In genomic region chr6:85126448-85127178, GRCh38 we compare ENCODE assay signal across 8 cellular contexts.
DNase-seq lines count a peak whose midpoint lies in the region; ATAC-seq lines count a peak whose summit lies in the region.

No MANE protein-coding gene starts in this region.

- DNase-seq in COLO829 (ENCODE audit: low spot score) = peak; percentile 34
- peak; percentile 58 for DNase-seq in HPDE6-E6E7 (ENCODE audit: extremely low spot score)
- DNase-seq in UCSD-AML1 (lab: John Stamatoyannopoulos, UW; ENCODE audit: unreplicated experiment) = peak; percentile 26
- peak; percentile 43 for DNase-seq in left ventricle myocardium superior
- DNase-seq in stimulated activated CD8-positive, alpha-beta memory T cell treated with anti-CD3 and anti-CD28 coated beads, Interleukin-4, amount 100 ng/mL, for 24 hours (ENCODE audit: low read depth) = peak; percentile 4
- no peak for DNase-seq in NCI-H2081 treated with DMSO at 0.1 percent for 48 hours (lab: John Stamatoyannopoulos, UW)

- intact Hi-C loops in left ventricle myocardium superior (cut with micrococcal nuclease) = no loop called here

- ATAC-seq in GM18873 (IDR thresholded peaks at IDR 0.05; ENCODE audit: low FRiP score, unreplicated experiment) (peak; percentile 85), left ventricle myocardium superior (peak; percentile 49), GM19452 (IDR thresholded peaks at IDR 0.05; ENCODE audit: unreplicated experiment) (no peak)
